Comparison of ENCODE assay signal across 29 cellular contexts in genomic region chr10:48890904-48891839, GRCh38. TPM values are rescaled to one million over a fixed set of nuclear protein-coding genes. Genes with fewer than 3 reads are reported as not detected.
A peak's percentile ranks its signal among the peaks of the same experiment; 100 is the strongest.
DNase-seq lines count a peak whose midpoint lies in the region; ATAC-seq lines count a peak whose summit lies in the region.
"Had no signal": no experiment of that assay in that cellular context is flagged by ENCODE, and none has a peak within 500 bp of the region (broad histone marks: within the 10 kb centered on the region; RNA-seq: fewer than 3 reads in every experiment).

No MANE protein-coding gene starts in this region.

- 53% methylated on average over 11 of the region's 11 CpGs for WGBS in GM23248 (ENCODE audit: low coverage in 1 of 2, low lambda C conversion rate in 2 of 2, missing lambda C conversion rate in 2 of 2), 2 experiments

- DNase-seq in GM23248 (peak; percentile 25), adipocyte (ENCODE audit: low read depth) (peak; percentile 27), fibroblast of peridontal ligament (ENCODE audit: extremely low read depth) (peak; percentile 7), myocyte (ENCODE audit: low read depth) (peak; percentile 7), NCI-H1092 treated with DMSO at 0.1 percent for 48 hours (lab: John Stamatoyannopoulos, UW) (no peak), 8988T (no peak), left cardiac atrium (no peak)
- no peak for DNase-seq in stimulated activated CD4-positive, alpha-beta T cell treated with anti-CD3 and anti-CD28 coated beads, Interleukin-15, amount 100 ng/mL, for 24 hours
- DNase-seq: activated CD4-positive, alpha-beta memory T cell treated with anti-CD3 and anti-CD28 coated beads for 36 hours; activated CD4-positive, CD25-positive, alpha-beta regulatory T cell; activated CD8-positive, alpha-beta memory T cell treated with anti-CD3 and anti-CD28 coated beads, Interleukin-2, amount 50 U/mL, for 48 hours; activated naive CD8-positive, alpha-beta T cell treated with anti-CD3 and anti-CD28 coated beads for 36 hours; BE2C; gastrocnemius medialis; GOT3; hippocampal formation; immature natural killer cell; NCI-H146; NCI-H446 treated with DMSO at 0.1 percent for 48 hours; SHP77 treated with DMSO at 0.1 percent for 48 hours; stimulated activated CD8-positive, alpha-beta memory T cell treated with anti-CD3 and anti-CD28 coated beads, Interleukin-4, amount 100 ng/mL, for 48 hours; T1000 had no signal

- no peaks in the 10 kb centered on the region for H3K36me3 ChIP-seq in GM23248 (ENCODE audit: low read depth)
- H3K36me3 ChIP-seq in adipocyte (ENCODE audit: control insufficient read depth, insufficient read depth, low read length, severe bottlenecking), result no peaks in the 10 kb centered on the region
- H3K36me3 ChIP-seq: BE2C, gastrocnemius medialis, prostate gland, upper lobe of left lung had no signal

- no peak overlapping the region for H2AFZ ChIP-seq in GM23248

- in situ Hi-C loops in GM23248 (cut with MboI), result no loop called here

- H3K27ac ChIP-seq in GM23248, result no peak overlapping the region
- H3K27ac ChIP-seq: epithelial cell of prostate, gastrocnemius medialis, neutrophil, prostate gland had no signal

- H4K20me1 ChIP-seq in GM23248 (ENCODE audit: insufficient read depth), result no peaks in the 10 kb centered on the region

- H3K79me2 ChIP-seq in GM23248 (ENCODE audit: insufficient read depth), result no peaks in the 10 kb centered on the region

- no peaks in the 10 kb centered on the region for H3K4me1 ChIP-seq in GM23248 (ENCODE audit: insufficient read depth)
- H3K4me1 ChIP-seq in adipocyte (ENCODE audit: control insufficient read depth, insufficient read depth, low read length), result peaks cover 4% of the 10 kb centered on the region
- H3K4me1 ChIP-seq: BE2C, gastrocnemius medialis, prostate gland had no signal

- H3K9ac ChIP-seq in GM23248 (no peak overlapping the region), adipocyte (ENCODE audit: low read length) (no peak overlapping the region)

- H3K9me3 ChIP-seq in GM23248 (ENCODE audit: low read depth), result no peaks in the 10 kb centered on the region
- no peaks in the 10 kb centered on the region for H3K9me3 ChIP-seq in adipocyte (ENCODE audit: control insufficient read depth, low read length)
- H3K9me3 ChIP-seq: BE2C, gastrocnemius medialis, neutrophil, prostate gland, upper lobe of left lung had no signal

- H3K9me2 ChIP-seq in GM23248 (ENCODE audit: insufficient read depth), result no peaks in the 10 kb centered on the region

- no peak overlapping the region for H3K4me2 ChIP-seq in GM23248 (ENCODE audit: unreplicated experiment)

- peaks cover 32% of the 10 kb centered on the region for H3K27me3 ChIP-seq in GM23248 (replicated peaks; ENCODE audit: insufficient read depth)
- peaks cover 39% of the 10 kb centered on the region for H3K27me3 ChIP-seq in adipocyte (replicated peaks; ENCODE audit: control insufficient read depth, insufficient read depth, low read length)
- H3K27me3 ChIP-seq: BE2C, gastrocnemius medialis, neutrophil, upper lobe of left lung had no signal

- intact Hi-C loops in left cardiac atrium (cut with DNase I), result no loop called here

- no peak overlapping the region for H3K4me3 ChIP-seq in GM23248
- no peak overlapping the region for H3K4me3 ChIP-seq in adipocyte (ENCODE audit: low read length)
- H3K4me3 ChIP-seq: gastrocnemius medialis, prostate gland, upper lobe of left lung had no signal

- no peak for ATAC-seq in left cardiac atrium
- ATAC-seq: gastrocnemius medialis had no signal

- no peaks in the 10 kb centered on the region for H3F3A ChIP-seq in GM23248 (ENCODE audit: insufficient read depth)

RNA-seq across cellular contexts. Expression of gene LRRC18, which starts 48.5 kb away (rescaled TPM):
- not detected in 2 replicates for total RNA-seq in GM23248 (2014; rRNA removed; shearing (Covaris generic))
- polyA plus RNA-seq in GM23248 (2016; fragmentation: Nextera tagmentation; extraction: Ambion mirVana), result not detected in 2 replicates
- not detected in 2 replicates for total RNA-seq in myocyte
- polyA plus RNA-seq in myocyte (2012), result not detected
- not detected for total RNA-seq in left cardiac atrium
- total RNA-seq: A673; activated CD4-positive, alpha-beta memory T cell treated with anti-CD3 and anti-CD28 coated beads for 36 hours; activated naive CD8-positive, alpha-beta T cell treated with anti-CD3 and anti-CD28 coated beads for 36 hours; gastrocnemius medialis; lower leg skin; subcutaneous adipose tissue had no signal
- polyA plus RNA-seq: immature natural killer cell had no signal

Comparison
In these comparisons a context has a peak if more than half of its experiments do, and no peak if none do; other contexts are left out.
1. DNase-seq: peak in GM23248 (single experiment), adipocyte (single experiment), fibroblast of peridontal ligament (single experiment) and myocyte (single experiment); none in NCI-H1092 treated with DMSO at 0.1 percent for 48 hours (single experiment), stimulated activated CD4-positive, alpha-beta T cell treated with anti-CD3 and anti-CD28 coated beads, Interleukin-15, amount 100 ng/mL, for 24 hours (single experiment), 8988T (single experiment) and left cardiac atrium (single experiment).